In genomic region chr11:10770626-10771254, GRCh38 we compare ENCODE assay signal across 8 cellular contexts. TPM values are rescaled to one million over a fixed set of nuclear protein-coding genes. Genes with fewer than 3 reads are reported as not detected.
DNase-seq lines count a peak whose midpoint lies in the region; ATAC-seq, FAIRE-seq and TF ChIP-seq lines count a peak whose summit lies in the region.

No MANE protein-coding gene starts in this region.

- WGBS in IMR-90 (ENCODE audit: extremely low coverage in 2 of 2, insufficient read length in 1 of 2), 2 experiments: no CpG with 5 or more reads among the region's 2 CpGs
- no CpG with 5 or more reads among the region's 2 CpGs for WGBS in trophoblast cell (ENCODE audit: extremely low coverage, insufficient coverage, insufficient read length)

- no peak overlapping the region for H3K23ac ChIP-seq in IMR-90 (ENCODE audit: low read depth, low read length)
- H3K23ac ChIP-seq in trophoblast cell (ENCODE audit: low read length): no peak overlapping the region

- ATAC-seq in IMR-90 (ENCODE audit: low read depth) (peak; percentile 73), HG03342 (IDR thresholded peaks at IDR 0.05; ENCODE audit: unreplicated experiment) (no peak)

- 0 out of 4 replicates have a peak, but pooled peaks cover 2 to 5% of the 10 kb centered on the region in 2 experiments for H3K79me1 ChIP-seq in IMR-90 (ENCODE audit: low read depth in 1 of 2, low read length in 2 of 2)
- no peaks in the 10 kb centered on the region for H3K79me1 ChIP-seq in trophoblast cell (ENCODE audit: low read length)

- H3K36me3 ChIP-seq in IMR-90 (ENCODE audit: control insufficient read depth, insufficient read depth, low read length) (peaks cover 31% of the 10 kb centered on the region), trophoblast cell (ENCODE audit: control insufficient read depth in 1 of 2, insufficient read depth in 2 of 2, low read length in 2 of 2) (peaks cover 16 to 23% of the 10 kb centered on the region in 2 experiments)

- H2BK5ac ChIP-seq in IMR-90 (ENCODE audit: low read depth, low read length, poor library complexity, severe bottlenecking): no peak overlapping the region
- H2BK5ac ChIP-seq in trophoblast cell (ENCODE audit: low read depth, low read length, poor library complexity): no peak overlapping the region

- no peak for TF ChIP-seq POLR2A in IMR-90 (IDR thresholded peaks at IDR 0.05; ENCODE audit: low read depth, low read length)

- H2AK9ac ChIP-seq in IMR-90 (replicated peaks; ENCODE audit: low read depth, low read length, poor library complexity): no peak overlapping the region

- peak; percentile 57 for TF ChIP-seq RAD21 in IMR-90 (IDR thresholded peaks at IDR 0.05; ENCODE audit: low read length)

- FAIRE-seq in TTC549 (lab: Jason Lieb, UNC): peak; percentile 3

- H3K79me2 ChIP-seq in trophoblast cell (ENCODE audit: control insufficient read depth, insufficient read depth, low read length, poor library complexity): no peaks in the 10 kb centered on the region

- no peak overlapping the region for H3K9ac ChIP-seq in IMR-90 (ENCODE audit: low read depth, low read length)
- no peak overlapping the region for H3K9ac ChIP-seq in trophoblast cell (ENCODE audit: low read length)

- no peaks in the 10 kb centered on the region for H3K27me3 ChIP-seq in IMR-90 (ENCODE audit: control insufficient read depth, insufficient read depth, low read length)
- H3K27me3 ChIP-seq in trophoblast cell (ENCODE audit: insufficient read depth, low read length): no peaks in the 10 kb centered on the region

- dilution Hi-C loops in IMR-90 (cut with HindIII; ENCODE audit: low sequenced_read_pairs, unreplicated experiment): no loop called here

- no peak overlapping the region for H3K14ac ChIP-seq in IMR-90 (replicated peaks; ENCODE audit: low read depth, low read length)
- no peak overlapping the region for H3K14ac ChIP-seq in trophoblast cell (ENCODE audit: low read length)

- no peak overlapping the region for H3K27ac ChIP-seq in IMR-90 (ENCODE audit: insufficient read depth, low read length)
- no peak overlapping the region for H3K27ac ChIP-seq in trophoblast cell (ENCODE audit: low read depth, low read length)

- H2BK20ac ChIP-seq in IMR-90 (ENCODE audit: low read depth, low read length): no peak overlapping the region

- intact Hi-C loops in IMR-90 (cut with micrococcal nuclease): loop anchor here (1.0 kb wide), 1 partner anchor 1017 kb away; no protein-coding TSS in a partner anchor

- no peak overlapping the region for H3K18ac ChIP-seq in IMR-90 (ENCODE audit: low read depth, low read length)
- no peak overlapping the region for H3K18ac ChIP-seq in trophoblast cell (ENCODE audit: low read length)

- H2AFZ ChIP-seq in IMR-90 (replicated peaks; ENCODE audit: low read length, poor library complexity) (no peak overlapping the region), trophoblast cell (ENCODE audit: insufficient read depth, low read length, poor library complexity) (no peak overlapping the region)

- H4K20me1 ChIP-seq in IMR-90 (ENCODE audit: insufficient read depth, low read length): no peaks in the 10 kb centered on the region

- in situ Hi-C loops in IMR-90 (cut with MboI; ENCODE audit: low sequenced_read_pairs): no loop called here

- H2BK12ac ChIP-seq in trophoblast cell (ENCODE audit: low read length): no peak overlapping the region

- H3K4ac ChIP-seq in IMR-90 (ENCODE audit: low read depth, low read length) (no peak overlapping the region), trophoblast cell (ENCODE audit: low read depth, low read length) (no peak overlapping the region)

- no peak overlapping the region for H3K56ac ChIP-seq in IMR-90 (ENCODE audit: extremely low read depth, insufficient read depth, low read length)

- POLR2A ChIA-PET in IMR-90 (lab: Charles Lee; ENCODE audit: unreplicated experiment): no interaction called here

- BruUV-seq in IMR-90 (replicated peaks; lab: Mats Ljungman, UMichigan): no TSS peak

- H4K8ac ChIP-seq in IMR-90 (ENCODE audit: low read depth in 2 of 2, low read length in 2 of 2) (no peak overlapping the region), trophoblast cell (ENCODE audit: low read depth, low read length) (no peak overlapping the region)

- no peak overlapping the region for H4K91ac ChIP-seq in IMR-90 (ENCODE audit: insufficient read depth, low read depth, low read length)
- H4K91ac ChIP-seq in trophoblast cell (ENCODE audit: low read depth, low read length): no peak overlapping the region

- H2BK120ac ChIP-seq in IMR-90 (ENCODE audit: low read depth, low read length) (no peak overlapping the region), trophoblast cell (ENCODE audit: insufficient read depth, low read length, poor library complexity) (no peak overlapping the region)

- no peak overlapping the region for H2AK5ac ChIP-seq in IMR-90 (ENCODE audit: low read depth, low read length)
- H2AK5ac ChIP-seq in trophoblast cell (ENCODE audit: low read length): no peak overlapping the region

- H4K12ac ChIP-seq in trophoblast cell (ENCODE audit: low read depth, low read length): no peak overlapping the region

- H3K4me2 ChIP-seq in IMR-90 (ENCODE audit: low read depth, low read length): no peak overlapping the region
- H3K4me2 ChIP-seq in trophoblast cell (ENCODE audit: low read length): no peak overlapping the region

- H3K4me3 ChIP-seq in IMR-90 (ENCODE audit: insufficient read depth, low read depth, low read length) (no peak overlapping the region), fibroblast of pulmonary artery (replicated peaks; ENCODE audit: low read depth, low read length) (no peak overlapping the region), trophoblast cell (ENCODE audit: low read depth, low read length) (no peak overlapping the region)

- H4K5ac ChIP-seq in IMR-90 (ENCODE audit: low read depth, low read length): no peak overlapping the region

- TF ChIP-seq CTCF in IMR-90 (conservative IDR thresholded peaks at IDR 0.05; ENCODE audit: low read depth, low read length) (peak; percentile 65), fibroblast of pulmonary artery (IDR thresholded peaks at IDR 0.05; ENCODE audit: low read length, missing control alignments) (peak; percentile 83)

- H3K4me1 ChIP-seq in IMR-90 (ENCODE audit: control insufficient read depth, insufficient read depth, low read length): peaks cover 3% of the 10 kb centered on the region; the same call in 1 of the 2 replicates
- H3K4me1 ChIP-seq in trophoblast cell (ENCODE audit: control insufficient read depth in 1 of 2, insufficient read depth in 2 of 2, low read length in 2 of 2): no peaks in the 10 kb centered on the region

- DNase-seq in NCI-H345 (lab: John Stamatoyannopoulos, UW): peak; percentile 17
- no peak for DNase-seq in NCI-H345 treated with DMSO at 0.1 percent for 48 hours (lab: John Stamatoyannopoulos, UW; ENCODE audit: unreplicated experiment)
- DNase-seq in IMR-90: peak; percentile 55
- peak; percentile 55 for DNase-seq in fibroblast of pulmonary artery (ENCODE audit: low read depth)
- peak; percentile 38 to 73 for DNase-seq in trophoblast cell
- no peak for DNase-seq in dedifferentiated amniotic fluid mesenchymal stem cell (ENCODE audit: extremely low spot score)

- H3K9me1 ChIP-seq in IMR-90 (ENCODE audit: insufficient read depth, low read length): peaks cover 4% of the 10 kb centered on the region; the same call in 1 of the 2 replicates

- no peak overlapping the region for H2BK15ac ChIP-seq in IMR-90 (ENCODE audit: low read depth, low read length)

- H3K9me3 ChIP-seq in IMR-90 (ENCODE audit: control insufficient read depth, insufficient read depth, low read length) (no peaks in the 10 kb centered on the region), trophoblast cell (ENCODE audit: insufficient read depth, low read depth, low read length) (no peaks in the 10 kb centered on the region)

- CTCF ChIA-PET in IMR-90 (lab: Yijun Ruan, JAX): interaction anchor here (0.8 to 2.5 kb wide), 13 partner anchors 8 to 1017 kb away, joined by 3 to 12 read pairs (median 3); partner anchors contain the start of gene CTR9

TF ChIP-seq in IMR-90, 13 proteins besides CTCF, POLR2A, EP300 and RAD21:
- TF ChIP-seq SMC3 (IDR thresholded peaks at IDR 0.05; ENCODE audit: low read depth, low read length) (peak; percentile 53), MXI1 (IDR thresholded peaks at IDR 0.05; ENCODE audit: borderline replicate concordance, low read depth, low read length) (no peak)

RNA-seq across cellular contexts. Expression of gene CTR9, which starts 19.7 kb away (rescaled TPM):
- total RNA-seq in IMR-90 (2012; rRNA removed): 37.1 and 38.3 TPM in 2 replicates
- 14.4 and 16.8 TPM in 2 replicates for polyA plus RNA-seq in IMR-90 (2012; rRNA removed)
- 3.8 and 5.1 TPM in 2 replicates for polyA plus RNA-seq in IMR-90 (2012; cell fraction: cytosol; rRNA removed)
- polyA plus RNA-seq in IMR-90 (2012; cell fraction: nucleus; rRNA removed; ENCODE audit: low replicate concordance): 2.1 and 10.6 TPM in 2 replicates
- 27.9 and 28.4 TPM in 2 replicates for polyA plus RNA-seq in trophoblast cell (2013)

RNA-seq across cellular contexts. Expression of gene EIF4G2, which starts 38.0 kb away (rescaled TPM):
- total RNA-seq in IMR-90 (2012; rRNA removed): 1,144 and 1,216 TPM in 2 replicates
- 439 and 492 TPM in 2 replicates for polyA plus RNA-seq in IMR-90 (2012; rRNA removed)
- 108 and 148 TPM in 2 replicates for polyA plus RNA-seq in IMR-90 (2012; cell fraction: cytosol; rRNA removed)
- polyA plus RNA-seq in IMR-90 (2012; cell fraction: nucleus; rRNA removed; ENCODE audit: low replicate concordance): 62.0 and 539 TPM in 2 replicates
- polyA plus RNA-seq in trophoblast cell (2013): 1,646 and 1,688 TPM in 2 replicates

Comparison
In these comparisons a context has a peak if more than half of its experiments do, and no peak if none do; other contexts are left out.
1. DNase-seq: peak in NCI-H345 (single experiment), IMR-90 (single experiment), fibroblast of pulmonary artery (single experiment) and trophoblast cell (2 of 2); none in NCI-H345 treated with DMSO at 0.1 percent for 48 hours (single experiment) and dedifferentiated amniotic fluid mesenchymal stem cell (single experiment).